Comparison of ENCODE assay signal across 15 cellular contexts in the genomic region with DNA sequence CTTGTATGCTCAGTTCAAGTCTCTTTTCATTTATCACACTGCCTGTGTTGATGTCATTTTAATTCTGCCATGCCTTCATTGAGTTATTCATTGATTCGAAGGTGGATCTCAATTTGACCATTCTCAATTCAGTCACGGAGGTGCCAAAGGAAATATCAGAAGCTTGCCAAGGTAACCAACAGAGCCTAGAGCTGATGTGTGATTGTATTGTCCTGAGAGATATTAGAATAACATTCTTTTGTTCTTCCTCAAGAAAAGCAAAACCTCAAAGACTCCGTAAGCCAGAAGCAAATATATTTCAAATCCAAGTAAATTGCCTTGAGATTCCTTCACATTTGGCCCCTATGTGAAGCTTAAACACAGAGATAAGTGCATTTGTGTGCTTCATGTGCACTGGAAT.
DNase-seq lines count a peak whose midpoint lies in the region; ATAC-seq and TF ChIP-seq lines count a peak whose summit lies in the region.
"Had no signal": no experiment of that assay in that cellular context is flagged by ENCODE, and none has a peak within 500 bp of the region (broad histone marks: within the 10 kb centered on the region; RNA-seq: fewer than 3 reads in every experiment).

No MANE protein-coding gene starts in this region.

- TF ChIP-seq CTCF in astrocyte of the spinal cord (IDR thresholded peaks at IDR 0.05; ENCODE audit: low read depth, low read length) (no peak), coronary artery (IDR thresholded peaks at IDR 0.05) (no peak)

- H3K4me3 ChIP-seq in astrocyte of the spinal cord (ENCODE audit: low read depth, low read length) (no peak overlapping the region), coronary artery (no peak overlapping the region)
- H3K4me3 ChIP-seq: A549, GM23338 had no signal

- DNase-seq in astrocyte of the spinal cord (ENCODE audit: low read depth, low spot score) (peak; percentile 36), kidney glomerular epithelial cell (lab: John Stamatoyannopoulos, UW) (peak; percentile 90), renal cortical epithelial cell (ENCODE audit: low read depth) (peak; percentile 4), NCI-H187 (lab: John Stamatoyannopoulos, UW) (no peak), coronary artery (ENCODE audit: low spot score) (no peak), retina (no peak)
- DNase-seq: BE2C; CD8-positive, alpha-beta T cell; COR-L47; DMS 273 treated with DMSO at 0.1 percent for 48 hours; H7 had no signal

- in situ Hi-C loops in astrocyte of the spinal cord (cut with HindIII; ENCODE audit: low sequenced_read_pairs), result no loop called here

- no peak for ATAC-seq in HG02870 (IDR thresholded peaks at IDR 0.05; ENCODE audit: unreplicated experiment)
- ATAC-seq: A549; CD8-positive, alpha-beta T cell; GM23338 had no signal

- H3K27ac ChIP-seq in coronary artery, result no peak overlapping the region
- H3K27ac ChIP-seq: A549, C4-2B had no signal

Comparison
In these comparisons a context has a peak if more than half of its experiments do, and no peak if none do; other contexts are left out.
1. DNase-seq: peak in astrocyte of the spinal cord (single experiment), kidney glomerular epithelial cell (single experiment) and renal cortical epithelial cell (single experiment); none in NCI-H187 (0 of 2), coronary artery (single experiment) and retina (single experiment).